ENCODE assay signal across 8 cellular contexts in the genomic region with DNA sequence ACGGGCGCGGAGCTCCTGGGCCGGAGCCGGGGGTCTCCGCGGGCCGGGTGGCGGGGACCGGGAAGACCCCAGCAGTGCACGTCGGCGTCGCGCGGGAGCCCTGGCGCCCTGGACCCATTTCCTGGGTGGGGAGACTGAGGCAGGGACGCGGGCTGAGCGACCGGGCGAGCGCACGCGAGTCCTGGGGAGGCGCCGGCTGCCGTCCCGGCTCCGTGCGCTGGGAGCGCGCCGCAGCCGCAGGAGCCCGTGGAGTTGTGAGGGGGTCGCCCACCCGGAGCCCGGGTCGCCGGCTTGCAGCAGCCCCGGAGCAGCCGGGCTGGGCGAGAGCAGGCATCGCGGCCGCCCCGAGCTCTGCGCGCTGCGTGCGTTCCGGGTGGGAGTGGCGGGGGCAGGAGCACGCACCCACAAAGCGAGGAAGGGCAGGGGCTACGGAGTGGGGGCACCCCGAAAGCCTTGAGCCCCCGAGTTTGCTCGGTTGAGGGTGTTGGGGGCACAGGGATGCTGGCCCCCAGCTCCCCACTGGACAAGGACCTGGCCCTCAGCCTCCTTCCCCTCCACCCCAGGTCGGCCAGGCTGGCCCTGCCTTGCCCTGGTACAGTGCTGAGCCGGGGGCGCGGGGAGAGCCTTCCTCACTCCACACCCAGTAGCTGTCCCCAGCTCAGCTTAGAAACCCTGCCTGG. TPM values are rescaled to one million over a fixed set of nuclear protein-coding genes. Genes with fewer than 3 reads are reported as not detected.
DNase-seq lines count a peak whose midpoint lies in the region; ATAC-seq and TF ChIP-seq lines count a peak whose summit lies in the region.

No MANE protein-coding gene starts in this region.

- no peak for TF ChIP-seq POLR2A in sigmoid colon (IDR thresholded peaks at IDR 0.05)

- no peak for ATAC-seq in GM21423 (IDR thresholded peaks at IDR 0.05; ENCODE audit: unreplicated experiment)

- peak overlapping the region; percentile 13 for H3K4me3 Mint-ChIP-seq in activated CD4-positive, alpha-beta memory T cell treated with anti-CD3 and anti-CD28 coated beads, Interleukin-2, amount 10 ng/mL, durations not matched to agents 7 days and 5 days

- H3K9me3 ChIP-seq in cardiac muscle cell (ENCODE audit: low read depth) (no peaks in the 10 kb centered on the region), sigmoid colon (no peaks in the 10 kb centered on the region)

- H3K4me1 Mint-ChIP-seq in activated CD4-positive, alpha-beta memory T cell treated with anti-CD3 and anti-CD28 coated beads, Interleukin-2, amount 10 ng/mL, durations not matched to agents 7 days and 5 days: peaks cover 11% of the 10 kb centered on the region

- H3K36me3 Mint-ChIP-seq in activated CD4-positive, alpha-beta memory T cell treated with anti-CD3 and anti-CD28 coated beads, Interleukin-2, amount 10 ng/mL, durations not matched to agents 7 days and 5 days (ENCODE audit: low read depth): no peaks in the 10 kb centered on the region

- no peak overlapping the region for H3K27ac Mint-ChIP-seq in activated CD4-positive, alpha-beta memory T cell treated with anti-CD3 and anti-CD28 coated beads, Interleukin-2, amount 10 ng/mL, durations not matched to agents 7 days and 5 days

- CTCF ChIA-PET in activated CD4-positive, alpha-beta memory T cell treated with anti-CD3 and anti-CD28 coated beads, Interleukin-2, amount 10 ng/mL, durations not matched to agents 7 days and 5 days (lab: Charles Lee): interaction anchor here (3.0 kb wide), 1 partner anchor 724 kb away, joined by 16 read pairs; no protein-coding TSS in a partner anchor

- no peak for TF ChIP-seq CTCF in cardiac muscle cell (IDR thresholded peaks at IDR 0.05; ENCODE audit: low read depth, low read length)
- TF ChIP-seq CTCF in sigmoid colon (IDR thresholded peaks at IDR 0.05): no peak

- H3K27me3 ChIP-seq in cardiac muscle cell (peaks cover 72% of the 10 kb centered on the region), sigmoid colon (peaks cover 21 to 60% (median 52%) of the 10 kb centered on the region in 3 donors)

- H3K27me3 Mint-ChIP-seq in activated CD4-positive, alpha-beta memory T cell treated with anti-CD3 and anti-CD28 coated beads, Interleukin-2, amount 10 ng/mL, durations not matched to agents 7 days and 5 days: peaks cover 42% of the 10 kb centered on the region

- intact Hi-C loops in sigmoid colon (cut with DNase I): loop anchor here (5.0 kb wide), 1 partner anchor 222 kb away; no protein-coding TSS in a partner anchor

- H3K4me3 ChIP-seq in cardiac muscle cell (peak overlapping the region; percentile 19), sigmoid colon (peak overlapping the region; percentile 25 to 60 (median 46))

- no peaks in the 10 kb centered on the region for H3K9me3 Mint-ChIP-seq in activated CD4-positive, alpha-beta memory T cell treated with anti-CD3 and anti-CD28 coated beads, Interleukin-2, amount 10 ng/mL, durations not matched to agents 7 days and 5 days

- no peak overlapping the region for H3K27ac ChIP-seq in cardiac muscle cell
- H3K27ac ChIP-seq in sigmoid colon: peak overlapping the region in 3 of 4 donors; percentile 23 to 73 (median 54)

- no peak for TF ChIP-seq EP300 in sigmoid colon (IDR thresholded peaks at IDR 0.05)

- POLR2A ChIA-PET in activated CD4-positive, alpha-beta memory T cell treated with anti-CD3 and anti-CD28 coated beads, Interleukin-2, amount 10 ng/mL, durations not matched to agents 7 days and 5 days (lab: Charles Lee): no interaction called here

- WGBS in sigmoid colon, 2 donors: 2% methylated on average over 64 of the region's 64 CpGs

- DNase-seq in activated CD4-positive, alpha-beta T cell treated with anti-CD3 and anti-CD28 coated beads, Interleukin-2, amount 50 U/mL, for 48 hours: peak; percentile 24 to 32
- DNase-seq in activated CD4-positive, alpha-beta T cell treated with anti-CD3 and anti-CD28 coated beads for 1 hour: no peak
- DNase-seq in activated CD4-positive, alpha-beta memory T cell treated with anti-CD3 and anti-CD28 coated beads, Interleukin-2, amount 10 ng/mL, durations not matched to agents 7 days and 5 days: no peak
- peak; percentile 21 to 27 for DNase-seq in cardiac muscle cell (ENCODE audit: low read depth in 1 of 2, low spot score in 1 of 2)
- no peak for DNase-seq in sigmoid colon
- no peak for DNase-seq in NCI-H510A treated with DMSO at 0.1 percent for 48 hours (lab: John Stamatoyannopoulos, UW)
- DNase-seq in NCI-H1105 (lab: John Stamatoyannopoulos, UW): no peak

- no peaks in the 10 kb centered on the region for H3K36me3 ChIP-seq in cardiac muscle cell
- H3K36me3 ChIP-seq in sigmoid colon: no peaks in the 10 kb centered on the region

- no peaks in the 10 kb centered on the region for H3K4me1 ChIP-seq in cardiac muscle cell (ENCODE audit: low read depth)
- peaks cover 0 to 55% (median 44%) of the 10 kb centered on the region in 4 donors for H3K4me1 ChIP-seq in sigmoid colon

RNA-seq across cellular contexts. Expression of a gene that starts 0.6 kb away (rescaled TPM):
- 1 to 10 TPM in 1 of 2 experiments, under 1 TPM in 1; 0.48 to 1.1 TPM for total RNA-seq in activated CD4-positive, alpha-beta memory T cell treated with anti-CD3 and anti-CD28 coated beads, Interleukin-2, amount 10 ng/mL, durations not matched to agents 7 days and 5 days
- not detected in 2 replicates for total RNA-seq in cardiac muscle cell
- 0.71 TPM in 1 of 2 replicates, not detected in the other for polyA plus RNA-seq in cardiac muscle cell
- total RNA-seq in sigmoid colon: 1 to 10 TPM; 2.7 to 7.1 (median 4.9) TPM
- polyA plus RNA-seq in sigmoid colon: 1 to 10 TPM in 1 of 3 donors, under 1 TPM in 1, not detected in 1; 0.60 to 6.8 TPM

Comparison
In these comparisons a context has a peak if more than half of its experiments do, and no peak if none do; other contexts are left out.
1. DNase-seq: peak in activated CD4-positive, alpha-beta T cell treated with anti-CD3 and anti-CD28 coated beads, Interleukin-2, amount 50 U/mL, for 48 hours (2 of 2) and cardiac muscle cell (2 of 2); none in activated CD4-positive, alpha-beta T cell treated with anti-CD3 and anti-CD28 coated beads for 1 hour (single experiment), activated CD4-positive, alpha-beta memory T cell treated with anti-CD3 and anti-CD28 coated beads, Interleukin-2, amount 10 ng/mL, durations not matched to agents 7 days and 5 days (single experiment), sigmoid colon (single experiment), NCI-H510A treated with DMSO at 0.1 percent for 48 hours (single experiment) and NCI-H1105 (single experiment).